8 cellular contexts compared by ENCODE assay signal in genomic region chr2:88669371-88670214, GRCh38. TPM values are rescaled to one million over a fixed set of nuclear protein-coding genes. Genes with fewer than 3 reads are reported as not detected.
DNase-seq lines count a peak whose midpoint lies in the region; ATAC-seq and TF ChIP-seq lines count a peak whose summit lies in the region.

No MANE protein-coding gene starts in this region.

- no peaks in the 10 kb centered on the region for H3K4me1 ChIP-seq in A673 (ENCODE audit: insufficient read depth, low read length, poor library complexity, severe bottlenecking)
- H3K4me1 ChIP-seq in spleen = peaks cover 0 to 8% (median 3%) of the 10 kb centered on the region in 6 donors

- H3K4me1 Mint-ChIP-seq in activated CD4-positive, alpha-beta memory T cell treated with anti-CD3 and anti-CD28 coated beads for 36 hours (ENCODE audit: low read depth) = no peaks in the 10 kb centered on the region

- no TSS peak for BruUV-seq in A673 (replicated peaks; lab: Mats Ljungman, UMichigan)

- H3K9me3 ChIP-seq in A673 (ENCODE audit: low read depth, low read length, poor library complexity, severe bottlenecking) = no peaks in the 10 kb centered on the region
- H3K9me3 ChIP-seq in spleen = no peaks in the 10 kb centered on the region

- WGBS in spleen, 5 donors = 61 to 77% (median 70%) methylated on average over 6 of the region's 6 CpGs

- intact Hi-C loops in A673 (cut with micrococcal nuclease; ENCODE audit: unreplicated experiment) = loop anchor here (2.0 to 5.0 kb wide), 2 partner anchors 79 to 477 kb away; no protein-coding TSS in a partner anchor
- intact Hi-C loops in activated CD4-positive, alpha-beta memory T cell treated with anti-CD3 and anti-CD28 coated beads for 36 hours (cut with micrococcal nuclease) = loop anchor here (1.0 to 10.0 kb wide), 4 partner anchors 42 to 475 kb away; partner anchors contain the start of gene EIF2AK3
- intact Hi-C loops in Right ventricle myocardium superior (cut with DNase I) = no loop called here
- intact Hi-C loops in spleen (cut with DNase I; ENCODE audit: low total_unique reads) = loop anchor here (5.0 kb wide), 1 partner anchor 77 kb away; no protein-coding TSS in a partner anchor

- peak; percentile 69 for ATAC-seq in Right ventricle myocardium superior (ENCODE audit: poor library complexity)

- no peaks in the 10 kb centered on the region for H3K36me3 Mint-ChIP-seq in activated CD4-positive, alpha-beta memory T cell treated with anti-CD3 and anti-CD28 coated beads for 36 hours

- CTCF ChIA-PET in A673 (lab: Charles Lee) = interaction anchor here (0.6 to 1.5 kb wide), 3 partner anchors 21 to 78 kb away, joined by 4 to 10 read pairs (median 7); no protein-coding TSS in a partner anchor
- CTCF ChIA-PET in activated CD4-positive, alpha-beta memory T cell treated with anti-CD3 and anti-CD28 coated beads for 36 hours (lab: Charles Lee) = interaction anchor here (0.6 to 8.1 kb wide), 20 partner anchors 8 to 95 kb away, joined by 3 to 175 read pairs (median 4); partner anchors contain the start of gene EIF2AK3

- peak; percentile 60 for DNase-seq in A673 (ENCODE audit: low spot score)
- peak; percentile 45 for DNase-seq in Daoy (ENCODE audit: low read depth)
- DNase-seq in H4 (ENCODE audit: low spot score) = peak; percentile 26
- peak; percentile 52 for DNase-seq in M059J (ENCODE audit: low read depth)
- peak; percentile 30 for DNase-seq in activated CD4-positive, alpha-beta memory T cell treated with anti-CD3 and anti-CD28 coated beads for 36 hours
- no peak for DNase-seq in Right ventricle myocardium superior
- no peak for DNase-seq in spleen
- no peak for DNase-seq in KG1 (lab: John Stamatoyannopoulos, UW)

- POLR2A ChIA-PET in A673 (lab: Charles Lee; ENCODE audit: low non-redundant PET) = no interaction called here
- POLR2A ChIA-PET in activated CD4-positive, alpha-beta memory T cell treated with anti-CD3 and anti-CD28 coated beads for 36 hours (lab: Charles Lee) = no interaction called here

- no peak overlapping the region for H3K4me3 Mint-ChIP-seq in activated CD4-positive, alpha-beta memory T cell treated with anti-CD3 and anti-CD28 coated beads for 36 hours

- H3K36me3 ChIP-seq in A673 (ENCODE audit: insufficient read depth, low read length, poor library complexity, severe bottlenecking) (no peaks in the 10 kb centered on the region), spleen (no peaks in the 10 kb centered on the region)

- H3K4me3 ChIP-seq in A673 (ENCODE audit: low read depth, low read length, poor library complexity, severe bottlenecking) (no peak overlapping the region), spleen (no peak overlapping the region)

- no peak for TF ChIP-seq POLR2A in spleen (IDR thresholded peaks at IDR 0.05)

- H3K27ac ChIP-seq in A673 (ENCODE audit: low read depth, low read length, poor library complexity, severe bottlenecking) = no peak overlapping the region
- no peak overlapping the region for H3K27ac ChIP-seq in spleen

- no peak overlapping the region for H3K27ac Mint-ChIP-seq in activated CD4-positive, alpha-beta memory T cell treated with anti-CD3 and anti-CD28 coated beads for 36 hours

- TF ChIP-seq CTCF in A673 (conservative IDR thresholded peaks at IDR 0.05; ENCODE audit: low read depth, low read length) (peak; percentile 69), spleen (IDR thresholded peaks at IDR 0.05 in 8 of 11, conservative IDR thresholded peaks at IDR 0.05 in 3 of 11) (peak; percentile 37 to 74 (median 61))

- H3K27me3 ChIP-seq in A673 (replicated peaks; ENCODE audit: insufficient read depth, low read depth, low read length, poor library complexity) (peaks cover 5% of the 10 kb centered on the region), spleen (replicated peaks in 1 of 7) (no peaks in the 10 kb centered on the region)

- no peaks in the 10 kb centered on the region for H3K27me3 Mint-ChIP-seq in activated CD4-positive, alpha-beta memory T cell treated with anti-CD3 and anti-CD28 coated beads for 36 hours

- no peaks in the 10 kb centered on the region for H3K9me3 Mint-ChIP-seq in activated CD4-positive, alpha-beta memory T cell treated with anti-CD3 and anti-CD28 coated beads for 36 hours

RNA-seq across cellular contexts. Expression of gene RPIA, which starts 21.9 kb away (rescaled TPM):
- total RNA-seq in A673 (2021) (28.6 and 30.8 TPM in 2 replicates), Right ventricle myocardium superior (17.4 TPM), spleen (10 to 100 TPM; 11.3 to 31.9 (median 22.4) TPM)
- total RNA-seq in Daoy (2014; rRNA removed; shearing (Covaris generic)) = 3.2 and 7.6 TPM in 2 replicates
- total RNA-seq in H4 (2014; rRNA removed; shearing (Covaris generic)) = 5.8 and 7.9 TPM in 2 replicates
- total RNA-seq in M059J (2014; rRNA removed; shearing (Covaris generic)) = 7.1 and 7.4 TPM in 2 replicates
- total RNA-seq in activated CD4-positive, alpha-beta memory T cell treated with anti-CD3 and anti-CD28 coated beads for 36 hours = 10 to 100 TPM; 50.7 to 52.7 TPM
- polyA plus RNA-seq in spleen = 10 to 100 TPM; 26.5 to 43.2 (median 34.3) TPM

RNA-seq across cellular contexts. Expression of gene EIF2AK3, which starts 42.3 kb away (rescaled TPM):
- total RNA-seq in A673 (2021) (5.1 and 6.7 TPM in 2 replicates), Right ventricle myocardium superior (4.7 TPM), spleen (10 to 100 TPM; 17.6 to 29.8 (median 23.7) TPM)
- total RNA-seq in Daoy (2014; rRNA removed; shearing (Covaris generic)) = 12.6 and 16.3 TPM in 2 replicates
- total RNA-seq in H4 (2014; rRNA removed; shearing (Covaris generic)) = 12.7 and 16.6 TPM in 2 replicates
- total RNA-seq in M059J (2014; rRNA removed; shearing (Covaris generic)) = 17.8 and 24.3 TPM in 2 replicates
- total RNA-seq in activated CD4-positive, alpha-beta memory T cell treated with anti-CD3 and anti-CD28 coated beads for 36 hours = 10 to 100 TPM; 14.2 to 15.5 TPM
- polyA plus RNA-seq in spleen = 1 to 10 TPM; 4.3 to 5.4 (median 5.3) TPM

Comparison
In these comparisons a context has a peak if more than half of its experiments do, and no peak if none do; other contexts are left out.
1. DNase-seq: peak in A673 (single experiment), Daoy (single experiment), H4 (single experiment), M059J (single experiment) and activated CD4-positive, alpha-beta memory T cell treated with anti-CD3 and anti-CD28 coated beads for 36 hours (single experiment); none in Right ventricle myocardium superior (single experiment), spleen (single experiment) and KG1 (single experiment).